In genomic region chr6:166420351-166420750, GRCh38 we compare ENCODE assay signal across 12 cellular contexts. TPM values are rescaled to one million over a fixed set of nuclear protein-coding genes. Genes with fewer than 3 reads are reported as not detected.
DNase-seq lines count a peak whose midpoint lies in the region; ATAC-seq and TF ChIP-seq lines count a peak whose summit lies in the region.
"Had no signal": no experiment of that assay in that cellular context is flagged by ENCODE, and none has a peak within 500 bp of the region (broad histone marks: within the 10 kb centered on the region; RNA-seq: fewer than 3 reads in every experiment).

No MANE protein-coding gene starts in this region.

- peaks cover 57% of the 10 kb centered on the region for H3K36me3 ChIP-seq in right atrium auricular region
- H3K36me3 ChIP-seq in WERI-Rb-1, result peaks cover 4% of the 10 kb centered on the region
- H3K36me3 ChIP-seq in OCI-LY7 (ENCODE audit: insufficient read depth, low read length), result no peaks in the 10 kb centered on the region
- H3K36me3 ChIP-seq: breast epithelium had no signal

- no peaks in the 10 kb centered on the region for H3K27me3 ChIP-seq in right atrium auricular region
- H3K27me3 ChIP-seq in WERI-Rb-1 (ENCODE audit: insufficient read depth, low read depth, severe bottlenecking), result no peaks in the 10 kb centered on the region
- H3K27me3 ChIP-seq: breast epithelium had no signal

- H3K4me1 ChIP-seq in right atrium auricular region, result no peaks in the 10 kb centered on the region
- H3K4me1 ChIP-seq in OCI-LY7 (ENCODE audit: insufficient read depth, low read length, poor library complexity, severe bottlenecking), result no peaks in the 10 kb centered on the region
- H3K4me1 ChIP-seq: breast epithelium had no signal

- ATAC-seq in Right ventricle myocardium inferior (peak; percentile 49), left ventricle myocardium superior (peak; percentile 48), HG03196 (IDR thresholded peaks at IDR 0.05; ENCODE audit: unreplicated experiment) (no peak)
- ATAC-seq: left colon had no signal

- no TSS peak for BruUV-seq in OCI-LY7 (replicated peaks; lab: Mats Ljungman, UMichigan)

- CTCF ChIA-PET in OCI-LY7 (lab: Charles Lee; ENCODE audit: unreplicated experiment), result no interaction called here

- intact Hi-C loops in Right ventricle myocardium inferior (cut with DNase I) (no loop called here), left ventricle myocardium superior (cut with micrococcal nuclease) (no loop called here), OCI-LY7 (cut with micrococcal nuclease; ENCODE audit: unreplicated experiment) (no loop called here)

- H3K4me3 ChIP-seq in right atrium auricular region (no peak overlapping the region), WERI-Rb-1 (ENCODE audit: low read depth, low read length) (no peak overlapping the region), OCI-LY7 (ENCODE audit: low read depth, low read length, poor library complexity, severe bottlenecking) (no peak overlapping the region)
- H3K4me3 ChIP-seq: breast epithelium had no signal

- H2AFZ ChIP-seq in OCI-LY7 (ENCODE audit: low read length), result no peak overlapping the region

- POLR2A ChIA-PET in OCI-LY7 (lab: Charles Lee), result interaction anchor here (0.9 kb wide), 1 partner anchor 17 kb away, joined by 4 read pairs; no protein-coding TSS in a partner anchor

- H3K9me2 ChIP-seq in OCI-LY7 (ENCODE audit: insufficient read depth, low read length), result no peaks in the 10 kb centered on the region

- no peaks in the 10 kb centered on the region for H3K79me2 ChIP-seq in OCI-LY7 (ENCODE audit: insufficient read depth, low read depth, low read length)

- H3K27ac ChIP-seq in right atrium auricular region, result no peak overlapping the region
- no peak overlapping the region for H3K27ac ChIP-seq in WERI-Rb-1
- no peak overlapping the region for H3K27ac ChIP-seq in OCI-LY7 (ENCODE audit: low read depth, low read length, poor library complexity, severe bottlenecking)
- H3K27ac ChIP-seq: breast epithelium had no signal

- no peaks in the 10 kb centered on the region for H4K20me1 ChIP-seq in OCI-LY7 (ENCODE audit: insufficient read depth, low read length)

- H3K4me2 ChIP-seq in OCI-LY7 (ENCODE audit: low read length), result no peak overlapping the region

- TF ChIP-seq CTCF in right atrium auricular region (IDR thresholded peaks at IDR 0.05) (peak in 1 of 2 donors; percentile 19), WERI-Rb-1 (IDR thresholded peaks at IDR 0.05; ENCODE audit: low read depth, low read length) (peak; percentile 27; the same call in 1 of the 2 replicates), OCI-LY7 (conservative IDR thresholded peaks at IDR 0.05; ENCODE audit: low read length) (no peak; the same call in 1 of the 2 replicates)

- DNase-seq in Right ventricle myocardium inferior (ENCODE audit: missing footprints), result no peak
- no peak for DNase-seq in right atrium auricular region (ENCODE audit: low spot score)
- no peak for DNase-seq in WERI-Rb-1
- DNase-seq in left ventricle myocardium superior, result no peak
- no peak for DNase-seq in retina
- no peak for DNase-seq in OCI-LY7 (ENCODE audit: low spot score)
- DNase-seq in 8988T, result no peak
- DNase-seq: left colon; NCI-H2081 treated with DMSO at 0.1 percent for 48 hours; stimulated activated CD4-positive, alpha-beta T cell treated with anti-CD3 and anti-CD28 coated beads, Interleukin-2, amount 100 ng/mL, for 48 hours had no signal

- no peaks in the 10 kb centered on the region for H3K9me3 ChIP-seq in right atrium auricular region
- H3K9me3 ChIP-seq in WERI-Rb-1 (ENCODE audit: severe bottlenecking), result no peaks in the 10 kb centered on the region
- H3K9me3 ChIP-seq in OCI-LY7 (ENCODE audit: low read length), result no peaks in the 10 kb centered on the region
- H3K9me3 ChIP-seq: breast epithelium had no signal

RNA-seq across cellular contexts. Expression of gene MPC1, which starts 37.6 kb away (rescaled TPM):
- total RNA-seq in Right ventricle myocardium inferior (381 TPM), right atrium auricular region (100 to 1,000 TPM; 250 to 616 TPM), left ventricle myocardium superior (411 TPM), OCI-LY7 (2022) (37.5 and 38.1 TPM in 2 replicates)
- 36.1 and 38.9 TPM in 2 replicates for total RNA-seq in OCI-LY7 (2014; rRNA removed; shearing (Covaris generic))
